19 cellular contexts compared by ENCODE assay signal in the genomic region with DNA sequence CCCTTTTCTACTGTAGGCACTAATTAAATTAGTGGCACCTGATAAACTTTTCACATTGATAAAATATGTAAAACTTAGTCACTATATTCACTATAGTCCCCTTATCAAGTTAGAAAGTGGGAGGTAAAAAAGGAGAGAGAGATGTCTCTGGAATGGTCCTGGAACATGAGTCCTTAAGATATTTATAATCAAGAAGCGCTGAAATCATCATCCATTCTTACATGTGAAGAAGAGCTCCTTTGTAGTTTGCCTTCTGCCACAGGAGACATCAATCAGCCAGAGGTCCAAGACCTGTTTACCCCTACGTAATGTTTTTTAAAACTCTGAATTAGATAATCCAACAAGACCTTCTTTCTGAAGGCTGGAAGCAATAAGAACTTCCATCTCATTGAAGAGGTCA.
DNase-seq lines count a peak whose midpoint lies in the region; ATAC-seq and TF ChIP-seq lines count a peak whose summit lies in the region.
"Had no signal": no experiment of that assay in that cellular context is flagged by ENCODE, and none has a peak within 500 bp of the region (broad histone marks: within the 10 kb centered on the region; RNA-seq: fewer than 3 reads in every experiment).

No MANE protein-coding gene starts in this region.

- no peak overlapping the region for H3K9ac ChIP-seq in Karpas-422 (ENCODE audit: low read length)
- H3K9ac ChIP-seq: BLaER1 treated with 17β-estradiol and CSF1 and Interleukin-3, amounts not matched to agents 10 nM and 100 nM had no signal

- H3K9me3 ChIP-seq in OCI-LY7 (ENCODE audit: low read length) (no peaks in the 10 kb centered on the region), psoas muscle (no peaks in the 10 kb centered on the region), Karpas-422 (ENCODE audit: low read length) (no peaks in the 10 kb centered on the region)
- H3K9me3 ChIP-seq in effector memory CD4-positive, alpha-beta T cell (ENCODE audit: control insufficient read depth, low read length) = no peaks in the 10 kb centered on the region
- H3K9me3 ChIP-seq: A549, Caco-2 had no signal

- H3K9me3 Mint-ChIP-seq in activated T-helper 17 cell treated with anti-CD3 and anti-CD28 coated beads, Interleukin-2, amount 50 U/mL, for 72 hours = no peaks in the 10 kb centered on the region
- H3K9me3 Mint-ChIP-seq in effector memory CD8-positive, alpha-beta T cell = no peaks in the 10 kb centered on the region
- H3K9me3 Mint-ChIP-seq: CD4-positive, alpha-beta T cell; CD8-positive, alpha-beta T cell had no signal

- TSS peak; percentile 27 for BruUV-seq in OCI-LY7 (replicated peaks; lab: Mats Ljungman, UMichigan)

- H3K36me3 Mint-ChIP-seq in activated T-helper 17 cell treated with anti-CD3 and anti-CD28 coated beads, Interleukin-2, amount 50 U/mL, for 72 hours (ENCODE audit: low read depth) = peaks cover 53% of the 10 kb centered on the region
- H3K36me3 Mint-ChIP-seq in effector memory CD8-positive, alpha-beta T cell (ENCODE audit: insufficient read depth) = peaks cover 28% of the 10 kb centered on the region

- no peak overlapping the region for H3K4me3 Mint-ChIP-seq in activated T-helper 17 cell treated with anti-CD3 and anti-CD28 coated beads, Interleukin-2, amount 50 U/mL, for 72 hours
- no peak overlapping the region for H3K4me3 Mint-ChIP-seq in effector memory CD8-positive, alpha-beta T cell
- H3K4me3 Mint-ChIP-seq: B cell; CD4-positive, alpha-beta T cell; CD8-positive, alpha-beta T cell had no signal

- no peak for ATAC-seq in activated T-helper 17 cell treated with anti-CD3 and anti-CD28 coated beads, Interleukin-2, amount 50 U/mL, for 72 hours (replicated peaks)
- no peak for ATAC-seq in effector memory CD8-positive, alpha-beta T cell (replicated peaks)
- peak in 3 of 4 donors; percentile 44 to 63 (median 59) for ATAC-seq in psoas muscle
- ATAC-seq: A549; CD8-positive, alpha-beta T cell had no signal

- no peaks in the 10 kb centered on the region for H3K9me2 ChIP-seq in OCI-LY7 (ENCODE audit: insufficient read depth, low read length)
- no peaks in the 10 kb centered on the region for H3K9me2 ChIP-seq in Karpas-422 (replicated peaks; ENCODE audit: insufficient read depth, low read length)

- peaks cover 16% of the 10 kb centered on the region for H3K4me1 Mint-ChIP-seq in activated T-helper 17 cell treated with anti-CD3 and anti-CD28 coated beads, Interleukin-2, amount 50 U/mL, for 72 hours
- H3K4me1 Mint-ChIP-seq in effector memory CD8-positive, alpha-beta T cell (ENCODE audit: low read depth in 2 of 2) = peaks cover 16 to 34% of the 10 kb centered on the region in 2 donors

- H3K27me3 ChIP-seq in psoas muscle (ENCODE audit: insufficient read depth in 3 of 3, low read length in 2 of 3) (no peaks in the 10 kb centered on the region), Karpas-422 (ENCODE audit: low read length) (no peaks in the 10 kb centered on the region)
- no peaks in the 10 kb centered on the region for H3K27me3 ChIP-seq in effector memory CD4-positive, alpha-beta T cell (replicated peaks; ENCODE audit: control insufficient read depth, insufficient read depth, low read length, poor library complexity, severe bottlenecking)
- H3K27me3 ChIP-seq: BLaER1 treated with 17β-estradiol and CSF1 and Interleukin-3, amounts not matched to agents 10 nM and 100 nM had no signal

- intact Hi-C loops in OCI-LY7 (cut with micrococcal nuclease; ENCODE audit: unreplicated experiment) = no loop called here
- intact Hi-C loops in psoas muscle (cut with DNase I) = no loop called here

- H3K27me3 Mint-ChIP-seq in activated T-helper 17 cell treated with anti-CD3 and anti-CD28 coated beads, Interleukin-2, amount 50 U/mL, for 72 hours = no peaks in the 10 kb centered on the region
- no peaks in the 10 kb centered on the region for H3K27me3 Mint-ChIP-seq in effector memory CD8-positive, alpha-beta T cell
- H3K27me3 Mint-ChIP-seq: B cell; CD4-positive, alpha-beta T cell had no signal

- DNase-seq in OCI-LY7 (ENCODE audit: low spot score) = no peak
- no peak for DNase-seq in effector memory CD8-positive, alpha-beta T cell
- no peak for DNase-seq in psoas muscle
- no peak for DNase-seq in effector memory CD4-positive, alpha-beta T cell
- DNase-seq in Karpas-422 = no peak
- no peak for DNase-seq in hippocampal formation (lab: John Stamatoyannopoulos, UW)
- DNase-seq: AML-193; Caco-2; Calu3; CD4-positive, alpha-beta T cell; CD8-positive, alpha-beta T cell; DMS79 treated with DMSO at 0.1 percent for 48 hours; GF-D8 had no signal

- H3K4me2 ChIP-seq in OCI-LY7 (ENCODE audit: low read length) (no peak overlapping the region), Karpas-422 (ENCODE audit: low read depth, low read length, poor library complexity, severe bottlenecking) (no peak overlapping the region)
- H3K4me2 ChIP-seq: A549; BLaER1 treated with 17β-estradiol and CSF1 and Interleukin-3, amounts not matched to agents 10 nM and 100 nM had no signal

- no peak for TF ChIP-seq CTCF in OCI-LY7 (conservative IDR thresholded peaks at IDR 0.05; ENCODE audit: low read length)
- TF ChIP-seq CTCF in psoas muscle (IDR thresholded peaks at IDR 0.05) = no peak

- H2AFZ ChIP-seq in OCI-LY7 (ENCODE audit: low read length) (no peak overlapping the region), Karpas-422 (ENCODE audit: low read length) (no peak overlapping the region)

- H3K36me3 ChIP-seq in OCI-LY7 (ENCODE audit: insufficient read depth, low read length) (peaks cover 33% of the 10 kb centered on the region), psoas muscle (ENCODE audit: insufficient read depth in 1 of 2, low read depth in 1 of 2) (no peaks in the 10 kb centered on the region), Karpas-422 (ENCODE audit: insufficient read depth, low read length) (peaks cover 9% of the 10 kb centered on the region; the same call in 1 of the 2 replicates)
- no peaks in the 10 kb centered on the region for H3K36me3 ChIP-seq in effector memory CD4-positive, alpha-beta T cell (ENCODE audit: control insufficient read depth, insufficient read depth, low read length)

- CTCF ChIA-PET in OCI-LY7 (lab: Charles Lee; ENCODE audit: unreplicated experiment) = no interaction called here

- peak overlapping the region; percentile 64 for H3K27ac Mint-ChIP-seq in activated T-helper 17 cell treated with anti-CD3 and anti-CD28 coated beads, Interleukin-2, amount 50 U/mL, for 72 hours
- H3K27ac Mint-ChIP-seq in effector memory CD8-positive, alpha-beta T cell = peak overlapping the region; percentile 20 to 51
- H3K27ac Mint-ChIP-seq: B cell; CD4-positive, alpha-beta T cell; CD8-positive, alpha-beta T cell had no signal

- H3K4me3 ChIP-seq in OCI-LY7 (ENCODE audit: low read depth, low read length, poor library complexity, severe bottlenecking) (no peak overlapping the region), psoas muscle (no peak overlapping the region), Karpas-422 (ENCODE audit: low read length) (no peak overlapping the region)
- no peak overlapping the region for H3K4me3 ChIP-seq in effector memory CD4-positive, alpha-beta T cell (ENCODE audit: insufficient read depth, low read depth, low read length, poor library complexity, severe bottlenecking)
- H3K4me3 ChIP-seq: A549; BLaER1 treated with 17β-estradiol and CSF1 and Interleukin-3, amounts not matched to agents 10 nM and 100 nM had no signal

- peaks cover 76% of the 10 kb centered on the region for H3K79me2 ChIP-seq in OCI-LY7 (ENCODE audit: insufficient read depth, low read depth, low read length)
- peaks cover 83% of the 10 kb centered on the region for H3K79me2 ChIP-seq in Karpas-422 (ENCODE audit: low read length)

- POLR2A ChIA-PET in OCI-LY7 (lab: Charles Lee) = no interaction called here

- 57 to 98% (median 76%) methylated on average over 2 of the region's 2 CpGs for WGBS in psoas muscle, 3 donors

- H3K27ac ChIP-seq in OCI-LY7 (ENCODE audit: low read depth, low read length, poor library complexity, severe bottlenecking) (no peak overlapping the region), psoas muscle (no peak overlapping the region), Karpas-422 (ENCODE audit: low read length) (no peak overlapping the region)
- no peak overlapping the region for H3K27ac ChIP-seq in effector memory CD4-positive, alpha-beta T cell (ENCODE audit: insufficient read depth, low read length, poor library complexity, severe bottlenecking)
- H3K27ac ChIP-seq: 22Rv1; A549; BLaER1 treated with 17β-estradiol and CSF1 and Interleukin-3, amounts not matched to agents 10 nM and 100 nM; C4-2B had no signal

- peaks cover 40% of the 10 kb centered on the region for H3K4me1 ChIP-seq in OCI-LY7 (ENCODE audit: insufficient read depth, low read length, poor library complexity, severe bottlenecking)
- H3K4me1 ChIP-seq in psoas muscle = peaks cover 7% of the 10 kb centered on the region
- no peaks in the 10 kb centered on the region for H3K4me1 ChIP-seq in effector memory CD4-positive, alpha-beta T cell (ENCODE audit: control insufficient read depth, insufficient read depth, low read length, poor library complexity, severe bottlenecking)
- peaks cover 40% of the 10 kb centered on the region for H3K4me1 ChIP-seq in Karpas-422 (ENCODE audit: low read length)
- H3K4me1 ChIP-seq: A549, Caco-2 had no signal

- H4K20me1 ChIP-seq in OCI-LY7 (ENCODE audit: insufficient read depth, low read length) (peaks cover 4% of the 10 kb centered on the region; the same call in 1 of the 2 replicates), Karpas-422 (ENCODE audit: insufficient read depth, low read depth, low read length) (no peaks in the 10 kb centered on the region)

Comparison
In these comparisons a context has a peak if more than half of its experiments do, and no peak if none do; other contexts are left out.
1. ATAC-seq: peak in psoas muscle (3 of 4); none in activated T-helper 17 cell treated with anti-CD3 and anti-CD28 coated beads, Interleukin-2, amount 50 U/mL, for 72 hours (single experiment) and effector memory CD8-positive, alpha-beta T cell (single experiment).